In the genomic region with DNA sequence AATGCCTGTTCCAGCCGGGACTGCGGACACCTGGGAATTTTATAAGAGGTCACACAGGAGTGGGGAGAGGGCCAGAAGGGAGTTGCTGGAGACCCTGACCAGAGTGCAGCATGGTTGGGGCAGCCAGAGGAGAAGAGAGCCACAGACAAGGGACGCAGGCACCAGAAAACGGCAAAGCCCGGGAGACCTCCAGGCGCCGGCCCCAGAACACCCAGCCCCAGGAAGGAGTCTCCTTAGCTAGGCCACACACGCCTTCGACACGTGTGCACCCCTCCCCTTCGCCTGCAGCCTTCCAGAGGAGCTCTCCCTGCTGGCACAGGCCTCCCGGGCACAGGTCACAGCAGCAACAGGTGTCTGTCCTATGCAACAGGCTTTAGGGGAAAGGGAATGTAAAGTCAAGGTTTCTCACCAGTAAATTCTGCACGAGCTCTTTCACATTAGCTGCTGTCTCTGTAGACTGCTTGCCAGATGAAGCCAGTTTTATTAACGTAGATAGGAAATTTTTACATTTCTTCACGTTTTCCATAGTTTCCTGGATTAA, we compare ENCODE assay signal across 1 cellular context.
TF ChIP-seq lines count a peak whose summit lies in the region.

No MANE protein-coding gene starts in this region.

TF ChIP-seq in HepG2, 621 proteins besides CTCF, POLR2A, EP300 and RAD21:
- TF ChIP-seq AGO2 (optimal IDR thresholded peaks at IDR 0.05; ENCODE audit: low read depth, low read length) = peak; percentile 19
- no peak for TF ChIP-seq XRCC5 (optimal IDR thresholded peaks at IDR 0.05; ENCODE audit: low read length)
TF ChIP-seq in HepG2: peak in this region for 1.
